21 cellular contexts compared by ENCODE assay signal in the genomic region with DNA sequence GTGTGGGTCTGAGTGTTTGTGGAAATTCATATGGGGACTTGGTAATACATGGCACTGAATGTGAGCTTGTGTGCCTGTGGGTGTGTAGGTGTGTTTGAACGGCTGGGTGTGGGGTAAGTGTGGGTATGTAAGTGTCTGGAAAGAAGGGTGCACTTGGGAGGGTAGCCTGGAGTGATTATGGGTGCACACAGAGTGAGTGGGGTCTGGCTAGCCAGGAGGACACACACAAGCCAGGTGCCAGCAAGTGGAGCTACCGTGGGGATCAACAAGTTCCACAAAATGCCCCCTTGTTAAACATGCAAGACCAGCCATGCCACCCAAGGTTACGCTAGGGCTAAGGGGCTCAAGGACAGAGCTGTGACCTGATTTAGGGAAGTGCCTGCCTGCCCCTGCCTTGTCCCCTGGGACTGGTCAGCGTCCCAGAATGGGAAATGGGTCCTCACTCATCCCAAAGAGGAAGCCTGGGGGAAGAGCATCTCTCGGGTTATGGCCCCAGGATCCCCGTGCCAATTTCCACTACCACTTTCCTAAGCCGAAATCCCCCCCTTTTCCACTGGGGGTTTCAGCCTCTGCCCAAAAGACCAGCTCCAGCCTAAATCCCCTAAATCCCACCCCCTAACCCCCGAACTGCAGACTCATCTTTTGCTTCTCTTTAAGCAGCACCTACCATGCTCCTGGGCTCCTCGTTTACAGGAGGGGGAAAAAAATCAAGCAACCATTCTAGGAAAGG.
DNase-seq lines count a peak whose midpoint lies in the region; ATAC-seq and TF ChIP-seq lines count a peak whose summit lies in the region.
"Had no signal": no experiment of that assay in that cellular context is flagged by ENCODE, and none has a peak within 500 bp of the region (broad histone marks: within the 10 kb centered on the region; RNA-seq: fewer than 3 reads in every experiment).

No MANE protein-coding gene starts in this region.

- POLR2A ChIA-PET in SK-N-SH (lab: Yijun Ruan, JAX): no interaction called here

- no peak overlapping the region for H4K8ac ChIP-seq in neuronal stem cell (ENCODE audit: low read depth, low read length)

- H2BK15ac ChIP-seq in neuronal stem cell (ENCODE audit: low read length): no peak overlapping the region

- no CpG with 5 or more reads among the region's 9 CpGs for WGBS in neuronal stem cell (ENCODE audit: extremely low coverage in 2 of 2, insufficient read length in 2 of 2, insufficient replicate concordance in 1 of 2), 2 donors
- 49% methylated on average over 9 of the region's 9 CpGs for WGBS in SK-N-SH (ENCODE audit: low lambda C conversion rate)

- H3K23ac ChIP-seq in neuronal stem cell (ENCODE audit: low read depth, low read length, poor library complexity): peak overlapping the region; percentile 12

- no peak for TF ChIP-seq EP300 in SK-N-SH (IDR thresholded peaks at IDR 0.05; ENCODE audit: borderline replicate concordance in 1 of 2, low read depth in 1 of 2, low read length in 1 of 2)

- H3K79me2 ChIP-seq in SK-N-SH (ENCODE audit: insufficient read depth): no peaks in the 10 kb centered on the region

- H3K36me3 Mint-ChIP-seq in activated T-cell treated with anti-CD3 and anti-CD28 coated beads, Interleukin-2, amount 50 U/mL, for 72 hours (ENCODE audit: insufficient read depth in 2 of 2): no peaks in the 10 kb centered on the region
- H3K36me3 Mint-ChIP-seq: CD8-positive, alpha-beta memory T cell had no signal

- no peaks in the 10 kb centered on the region for H3K4me1 Mint-ChIP-seq in activated T-cell treated with anti-CD3 and anti-CD28 coated beads, Interleukin-2, amount 50 U/mL, for 72 hours (ENCODE audit: low read depth)
- H3K4me1 Mint-ChIP-seq: CD8-positive, alpha-beta memory T cell had no signal

- no peak overlapping the region for H2BK120ac ChIP-seq in neuronal stem cell (ENCODE audit: low read depth, low read length)

- CTCF ChIA-PET in SK-N-SH (lab: Yijun Ruan, JAX): no interaction called here

- H3K36me3 ChIP-seq in neuronal stem cell (replicated peaks in 1 of 2; ENCODE audit: control insufficient read depth in 2 of 2, insufficient read depth in 2 of 2, low read length in 2 of 2) (no peaks in the 10 kb centered on the region), SK-N-SH (replicated peaks in 1 of 2; ENCODE audit: control insufficient read depth in 1 of 2, insufficient read depth in 2 of 2, low read length in 1 of 2) (no peaks in the 10 kb centered on the region)

- H3K27ac Mint-ChIP-seq in activated T-cell treated with anti-CD3 and anti-CD28 coated beads, Interleukin-2, amount 50 U/mL, for 72 hours: no peak overlapping the region
- H3K27ac Mint-ChIP-seq: CD8-positive, alpha-beta memory T cell had no signal

- peak; percentile 51 for DNase-seq in cardiac septum (ENCODE audit: low spot score)
- no peak for DNase-seq in left cardiac atrium
- peak; percentile 38 for DNase-seq in coronary artery (ENCODE audit: low spot score)
- no peak for DNase-seq in neuronal stem cell (ENCODE audit: low spot score)
- no peak for DNase-seq in activated T-cell treated with anti-CD3 and anti-CD28 coated beads, Interleukin-2, amount 50 U/mL, for 72 hours
- no peak for DNase-seq in SK-N-SH
- DNase-seq: Calu3; CD8-positive, alpha-beta memory T cell; GOT3; Karpas-422; MV-4-11; NCI-H1105 treated with DMSO at 0.1 percent for 48 hours; NCI-H2029 treated with DMSO at 0.1 percent for 48 hours; NCI-H226; NCI-H510A treated with DMSO at 0.1 percent for 48 hours; NCI-H748 treated with DMSO at 0.1 percent for 48 hours; PC-9; SIG-M5 had no signal

- H3K4me1 ChIP-seq in neuronal stem cell (ENCODE audit: control insufficient read depth in 2 of 2, insufficient read depth in 1 of 2, low read depth in 1 of 2, low read length in 2 of 2) (peaks cover 0 to 2% of the 10 kb centered on the region in 2 donors), SK-N-SH (ENCODE audit: control insufficient read depth in 1 of 2, insufficient read depth in 2 of 2, low read depth in 1 of 2, low read length in 1 of 2) (peaks cover 0 to 8% of the 10 kb centered on the region in 2 experiments; a peak in 1 of 4 replicates)

- ATAC-seq in left cardiac atrium: no peak
- no peak for ATAC-seq in HG03342 (IDR thresholded peaks at IDR 0.05; ENCODE audit: unreplicated experiment)
- ATAC-seq in activated T-cell treated with anti-CD3 and anti-CD28 coated beads, Interleukin-2, amount 50 U/mL, for 72 hours (replicated peaks in 1 of 2): no peak

- no peaks in the 10 kb centered on the region for H3K79me1 ChIP-seq in neuronal stem cell (ENCODE audit: low read depth, low read length)

- no peak overlapping the region for H3K4me3 Mint-ChIP-seq in activated T-cell treated with anti-CD3 and anti-CD28 coated beads, Interleukin-2, amount 50 U/mL, for 72 hours
- H3K4me3 Mint-ChIP-seq: CD8-positive, alpha-beta memory T cell had no signal

- no peaks in the 10 kb centered on the region for H3K9me3 Mint-ChIP-seq in activated T-cell treated with anti-CD3 and anti-CD28 coated beads, Interleukin-2, amount 50 U/mL, for 72 hours
- H3K9me3 Mint-ChIP-seq: CD8-positive, alpha-beta memory T cell had no signal

- H3K4ac ChIP-seq in neuronal stem cell (ENCODE audit: low read length): no peak overlapping the region

- no peaks in the 10 kb centered on the region for H4K20me1 ChIP-seq in SK-N-SH (ENCODE audit: insufficient read depth)

- H3K9me3 ChIP-seq in neuronal stem cell (replicated peaks in 1 of 2; ENCODE audit: control insufficient read depth in 2 of 2, insufficient read depth in 1 of 2, low read depth in 1 of 2, low read length in 2 of 2) (no peaks in the 10 kb centered on the region), SK-N-SH (no peaks in the 10 kb centered on the region)

- H3K27ac ChIP-seq in coronary artery (no peak overlapping the region), neuronal stem cell (replicated peaks; ENCODE audit: low read length) (no peak overlapping the region), SK-N-SH (ENCODE audit: low read depth in 2 of 2, low read length in 1 of 2) (no peak overlapping the region)
- H3K27ac ChIP-seq: C4-2B, PC-9, RWPE1 had no signal

- peaks cover 18% of the 10 kb centered on the region for H3K27me3 Mint-ChIP-seq in activated T-cell treated with anti-CD3 and anti-CD28 coated beads, Interleukin-2, amount 50 U/mL, for 72 hours (ENCODE audit: low read depth)

- H3K4me2 ChIP-seq in neuronal stem cell (ENCODE audit: insufficient read depth, low read length, poor library complexity, severe bottlenecking) (no peak overlapping the region), SK-N-SH (no peak overlapping the region)
- H3K4me2 ChIP-seq: PC-9 had no signal

- no peak overlapping the region for H2BK5ac ChIP-seq in neuronal stem cell (ENCODE audit: low read length)

- no peak overlapping the region for H2BK12ac ChIP-seq in neuronal stem cell (ENCODE audit: low read length)

- TF ChIP-seq CTCF in coronary artery (IDR thresholded peaks at IDR 0.05) (no peak), SK-N-SH (IDR thresholded peaks at IDR 0.05) (no peak)

- no peaks in the 10 kb centered on the region for H3K9me2 ChIP-seq in SK-N-SH

- no peak overlapping the region for H4K91ac ChIP-seq in neuronal stem cell (ENCODE audit: low read depth, low read length, poor library complexity)

- intact Hi-C loops in cardiac septum (cut with DNase I) (no loop called here), left cardiac atrium (cut with DNase I) (no loop called here)

- H3F3A ChIP-seq in SK-N-SH (replicated peaks; ENCODE audit: insufficient read depth): no peaks in the 10 kb centered on the region

- TF ChIP-seq RAD21 in SK-N-SH (IDR thresholded peaks at IDR 0.05; ENCODE audit: low read length): no peak

- H3K4me3 ChIP-seq in coronary artery (no peak overlapping the region), neuronal stem cell (ENCODE audit: low read length in 2 of 2) (no peak overlapping the region), SK-N-SH (ENCODE audit: low read depth in 2 of 2, low read length in 1 of 2) (no peak overlapping the region)
- H3K4me3 ChIP-seq: PC-9 had no signal

- no peak overlapping the region for H3K14ac ChIP-seq in neuronal stem cell (ENCODE audit: low read length)

- no peak overlapping the region for H2AK5ac ChIP-seq in neuronal stem cell (ENCODE audit: low read depth, low read length)

- H3K18ac ChIP-seq in neuronal stem cell (ENCODE audit: low read length): no peak overlapping the region

- no peak overlapping the region for H3K9ac ChIP-seq in neuronal stem cell (ENCODE audit: low read depth, low read length, poor library complexity)
- no peak overlapping the region for H3K9ac ChIP-seq in SK-N-SH

- H2AFZ ChIP-seq in neuronal stem cell (ENCODE audit: low read length) (no peak overlapping the region), SK-N-SH (ENCODE audit: low read depth) (no peak overlapping the region)
- H2AFZ ChIP-seq: PC-9 had no signal

- H3K27me3 ChIP-seq in neuronal stem cell (ENCODE audit: control insufficient read depth in 3 of 3, insufficient read depth in 3 of 3, low read depth in 1 of 3, low read length in 3 of 3) (peaks cover 0 to 26% (median 0%) of the 10 kb centered on the region in 3 experiments), SK-N-SH (ENCODE audit: insufficient read depth) (no peaks in the 10 kb centered on the region)

TF ChIP-seq in SK-N-SH, 30 proteins besides CTCF, POLR2A, EP300 and RAD21:
- TF ChIP-seq, protein P1, sequence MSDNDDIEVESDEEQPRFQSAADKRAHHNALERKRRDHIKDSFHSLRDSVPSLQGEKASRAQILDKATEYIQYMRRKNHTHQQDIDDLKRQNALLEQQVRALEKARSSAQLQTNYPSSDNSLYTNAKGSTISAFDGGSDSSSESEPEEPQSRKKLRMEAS (IDR thresholded peaks at IDR 0.05; ENCODE audit: low read depth): no peak
- no peak for TF ChIP-seq FOXJ3 (CRISPR knock-in tag; IDR thresholded peaks at IDR 0.05)
- TF ChIP-seq POLR2AphosphoS5 (IDR thresholded peaks at IDR 0.05; ENCODE audit: low read depth, low read length): no peak

Comparison
In these comparisons a context has a peak if more than half of its experiments do, and no peak if none do; other contexts are left out.
1. DNase-seq: peak in cardiac septum (single experiment) and coronary artery (single experiment); none in left cardiac atrium (single experiment), neuronal stem cell (single experiment), activated T-cell treated with anti-CD3 and anti-CD28 coated beads, Interleukin-2, amount 50 U/mL, for 72 hours (0 of 2) and SK-N-SH (single experiment).